18 cellular contexts compared by ENCODE assay signal in genomic region chr19:58568731-58569130, GRCh38. TPM values are rescaled to one million over a fixed set of nuclear protein-coding genes. Genes with fewer than 3 reads are reported as not detected.
DNase-seq lines count a peak whose midpoint lies in the region; ATAC-seq and TF ChIP-seq lines count a peak whose summit lies in the region.
"Had no signal": no experiment of that assay in that cellular context is flagged by ENCODE, and none has a peak within 500 bp of the region (broad histone marks: within the 10 kb centered on the region; RNA-seq: fewer than 3 reads in every experiment).

No MANE protein-coding gene starts in this region.

- peaks cover 0 to 8% of the 10 kb centered on the region in 2 donors for H3K27me3 ChIP-seq in left lung
- H3K27me3 ChIP-seq: foreskin keratinocyte, MG63, stomach had no signal

- H3K9me3 Mint-ChIP-seq in activated naive CD8-positive, alpha-beta T cell treated with anti-CD3 and anti-CD28 coated beads, Interleukin-2, amount 10 ng/mL, durations not matched to agents 7 days and 5 days = no peaks in the 10 kb centered on the region
- H3K9me3 Mint-ChIP-seq in activated naive CD8-positive, alpha-beta T cell treated with anti-CD3 and anti-CD28 coated beads for 36 hours = no peaks in the 10 kb centered on the region
- H3K9me3 Mint-ChIP-seq in nephron (no peaks in the 10 kb centered on the region), type B pancreatic cell (no peaks in the 10 kb centered on the region)

- peaks cover under 1 to 19% of the 10 kb centered on the region in 2 donors for H3K4me1 ChIP-seq in left lung
- H3K4me1 ChIP-seq: foreskin keratinocyte had no signal

- intact Hi-C loops in left lung (cut with DNase I) = no loop called here

- no peak overlapping the region for H3K4me3 Mint-ChIP-seq in activated naive CD8-positive, alpha-beta T cell treated with anti-CD3 and anti-CD28 coated beads, Interleukin-2, amount 10 ng/mL, durations not matched to agents 7 days and 5 days
- H3K4me3 Mint-ChIP-seq in activated naive CD8-positive, alpha-beta T cell treated with anti-CD3 and anti-CD28 coated beads for 36 hours = no peak overlapping the region
- H3K4me3 Mint-ChIP-seq in T-helper 17 cell = no peak overlapping the region
- H3K4me3 Mint-ChIP-seq in nephron = peak overlapping the region in 2 of 3 experiments; percentile 41 to 48
- H3K4me3 Mint-ChIP-seq in type B pancreatic cell = no peak overlapping the region

- H3K4me1 Mint-ChIP-seq in activated naive CD8-positive, alpha-beta T cell treated with anti-CD3 and anti-CD28 coated beads, Interleukin-2, amount 10 ng/mL, durations not matched to agents 7 days and 5 days = peaks cover 35% of the 10 kb centered on the region
- H3K4me1 Mint-ChIP-seq in activated naive CD8-positive, alpha-beta T cell treated with anti-CD3 and anti-CD28 coated beads for 36 hours = peaks cover 29% of the 10 kb centered on the region
- H3K4me1 Mint-ChIP-seq in T-helper 17 cell (peaks cover 23% of the 10 kb centered on the region), nephron (peaks cover 13% of the 10 kb centered on the region), type B pancreatic cell (ENCODE audit: unreplicated experiment) (peaks cover 16% of the 10 kb centered on the region)

- H3K36me3 Mint-ChIP-seq in activated naive CD8-positive, alpha-beta T cell treated with anti-CD3 and anti-CD28 coated beads, Interleukin-2, amount 10 ng/mL, durations not matched to agents 7 days and 5 days = peaks cover 11% of the 10 kb centered on the region
- peaks cover 25% of the 10 kb centered on the region for H3K36me3 Mint-ChIP-seq in activated naive CD8-positive, alpha-beta T cell treated with anti-CD3 and anti-CD28 coated beads for 36 hours
- H3K36me3 Mint-ChIP-seq in T-helper 17 cell (ENCODE audit: low read depth) (peaks cover 2% of the 10 kb centered on the region), nephron (ENCODE audit: low read depth) (peaks cover 10% of the 10 kb centered on the region), type B pancreatic cell (peaks cover 5% of the 10 kb centered on the region)

- H3K27ac Mint-ChIP-seq in activated naive CD8-positive, alpha-beta T cell treated with anti-CD3 and anti-CD28 coated beads, Interleukin-2, amount 10 ng/mL, durations not matched to agents 7 days and 5 days = peak overlapping the region; percentile 46
- H3K27ac Mint-ChIP-seq in activated naive CD8-positive, alpha-beta T cell treated with anti-CD3 and anti-CD28 coated beads for 36 hours = no peak overlapping the region
- peak overlapping the region; percentile 74 for H3K27ac Mint-ChIP-seq in T-helper 17 cell
- peak overlapping the region in 1 of 3 experiments; percentile 48 for H3K27ac Mint-ChIP-seq in nephron
- H3K27ac Mint-ChIP-seq in type B pancreatic cell = peak overlapping the region; percentile 7

- no peak overlapping the region for H3K4me3 ChIP-seq in left lung
- H3K4me3 ChIP-seq: HAP-1, MG63, psoas muscle, spleen, stomach had no signal

- no peak for ATAC-seq in activated naive CD8-positive, alpha-beta T cell treated with anti-CD3 and anti-CD28 coated beads, Interleukin-2, amount 10 ng/mL, durations not matched to agents 7 days and 5 days (ENCODE audit: low read depth)
- ATAC-seq in T-helper 17 cell (no peak), left lung (no peak)
- ATAC-seq: foreskin keratinocyte, psoas muscle had no signal

- H3K27me3 Mint-ChIP-seq in activated naive CD8-positive, alpha-beta T cell treated with anti-CD3 and anti-CD28 coated beads, Interleukin-2, amount 10 ng/mL, durations not matched to agents 7 days and 5 days = no peaks in the 10 kb centered on the region
- no peaks in the 10 kb centered on the region for H3K27me3 Mint-ChIP-seq in activated naive CD8-positive, alpha-beta T cell treated with anti-CD3 and anti-CD28 coated beads for 36 hours
- H3K27me3 Mint-ChIP-seq in T-helper 17 cell (no peaks in the 10 kb centered on the region), nephron (ENCODE audit: low read depth) (no peaks in the 10 kb centered on the region), type B pancreatic cell (no peaks in the 10 kb centered on the region)

- POLR2A ChIA-PET in activated naive CD8-positive, alpha-beta T cell treated with anti-CD3 and anti-CD28 coated beads, Interleukin-2, amount 10 ng/mL, durations not matched to agents 7 days and 5 days (lab: Charles Lee) = interaction anchor here (0.8 to 4.9 kb wide), 4 partner anchors 8 to 25 kb away, joined by 3 to 50 read pairs (median 6); partner anchors contain the start of genes CHMP2A, TRIM28 and UBE2M

- no peak for TF ChIP-seq CTCF in nephron (IDR thresholded peaks at IDR 0.05; ENCODE audit: unreplicated experiment in 3 of 3)
- no peak for TF ChIP-seq CTCF in type B pancreatic cell (conservative IDR thresholded peaks at IDR 0.05)
- TF ChIP-seq CTCF in left lung (IDR thresholded peaks at IDR 0.05) = no peak

- no peak overlapping the region for H3K27ac ChIP-seq in left lung
- no peak overlapping the region for H3K27ac ChIP-seq in substantia nigra (ENCODE audit: low read depth, low read length, poor library complexity, severe bottlenecking)
- H3K27ac ChIP-seq: foreskin keratinocyte, psoas muscle, spleen, stomach had no signal

- peaks cover 0 to 46% of the 10 kb centered on the region in 2 donors for H3K36me3 ChIP-seq in left lung
- H3K36me3 ChIP-seq: HAP-1 had no signal

- H3K9me3 ChIP-seq in T-helper 17 cell (ENCODE audit: control insufficient read depth, low read length, poor library complexity, severe bottlenecking) (no peaks in the 10 kb centered on the region), left lung (no peaks in the 10 kb centered on the region)
- H3K9me3 ChIP-seq: HAP-1, MG63, psoas muscle, spleen, stomach had no signal

- no peak for DNase-seq in activated naive CD8-positive, alpha-beta T cell treated with anti-CD3 and anti-CD28 coated beads, Interleukin-2, amount 10 ng/mL, durations not matched to agents 7 days and 5 days
- DNase-seq in activated naive CD8-positive, alpha-beta T cell treated with anti-CD3 and anti-CD28 coated beads for 36 hours = no peak
- DNase-seq in T-helper 17 cell (no peak), type B pancreatic cell (ENCODE audit: extremely low spot score, unreplicated experiment) (no peak), NCI-H510A (lab: John Stamatoyannopoulos, UW) (no peak), left lung (no peak), substantia nigra (lab: John Stamatoyannopoulos, UW) (no peak)
- DNase-seq: amniotic stem cell; foreskin keratinocyte; GDM1; MG63; NCI-H345; NK-92 treated with Interleukin-12 subunit alpha and Interleukin-12 subunit beta, amount 100 ng/mL, for 24 hours; spleen; stomach had no signal

RNA-seq across cellular contexts. Expression of gene MZF1, which starts 4.4 kb away (rescaled TPM):
- total RNA-seq in activated naive CD8-positive, alpha-beta T cell treated with anti-CD3 and anti-CD28 coated beads, Interleukin-2, amount 10 ng/mL, durations not matched to agents 7 days and 5 days = 10 to 100 TPM; 31.3 to 31.7 TPM
- total RNA-seq in activated naive CD8-positive, alpha-beta T cell treated with anti-CD3 and anti-CD28 coated beads for 36 hours = 10 to 100 TPM in 1 of 2 experiments, 1 to 10 TPM in 1; 10.0 to 10.2 TPM
- 10 to 100 TPM; 29.9 to 34.0 TPM for total RNA-seq in T-helper 17 cell
- 22.9 and 30.0 TPM in 2 replicates for total RNA-seq in type B pancreatic cell (ENCODE audit: low replicate concordance)
- total RNA-seq in left lung = 10 to 100 TPM; 29.6 to 33.7 TPM

RNA-seq across cellular contexts. Expression of gene UBE2M, which starts 10.3 kb away (rescaled TPM):
- total RNA-seq in activated naive CD8-positive, alpha-beta T cell treated with anti-CD3 and anti-CD28 coated beads, Interleukin-2, amount 10 ng/mL, durations not matched to agents 7 days and 5 days = 10 to 100 TPM; 79.5 to 81.2 TPM
- total RNA-seq in activated naive CD8-positive, alpha-beta T cell treated with anti-CD3 and anti-CD28 coated beads for 36 hours = 100 to 1,000 TPM; 154 to 162 TPM
- 10 to 100 TPM; 36.1 to 63.5 TPM for total RNA-seq in T-helper 17 cell
- total RNA-seq in type B pancreatic cell (ENCODE audit: low replicate concordance) = 78.0 and 81.9 TPM in 2 replicates
- total RNA-seq in left lung = 10 to 100 TPM; 54.9 to 83.4 TPM

RNA-seq across cellular contexts. Expression of gene CHMP2A, which starts 13.8 kb away (rescaled TPM):
- total RNA-seq in activated naive CD8-positive, alpha-beta T cell treated with anti-CD3 and anti-CD28 coated beads, Interleukin-2, amount 10 ng/mL, durations not matched to agents 7 days and 5 days = 100 to 1,000 TPM in 1 of 2 experiments, 10 to 100 TPM in 1; 99.0 to 111 TPM
- 10 to 100 TPM; 76.9 to 79.2 TPM for total RNA-seq in activated naive CD8-positive, alpha-beta T cell treated with anti-CD3 and anti-CD28 coated beads for 36 hours
- total RNA-seq in T-helper 17 cell (10 to 100 TPM; 74.8 to 88.8 TPM), type B pancreatic cell (ENCODE audit: low replicate concordance) (86.5 and 97.7 TPM in 2 replicates), left lung (100 to 1,000 TPM; 107 to 120 TPM)

RNA-seq across cellular contexts. Expression of gene TRIM28, which starts 24.9 kb away (rescaled TPM):
- total RNA-seq in activated naive CD8-positive, alpha-beta T cell treated with anti-CD3 and anti-CD28 coated beads, Interleukin-2, amount 10 ng/mL, durations not matched to agents 7 days and 5 days = 100 to 1,000 TPM; 409 to 412 TPM
- 100 to 1,000 TPM; 671 to 701 TPM for total RNA-seq in activated naive CD8-positive, alpha-beta T cell treated with anti-CD3 and anti-CD28 coated beads for 36 hours
- total RNA-seq in T-helper 17 cell (100 to 1,000 TPM; 427 to 525 TPM), type B pancreatic cell (ENCODE audit: low replicate concordance) (401 and 679 TPM in 2 replicates), left lung (100 to 1,000 TPM; 231 to 261 TPM)

RNA-seq across cellular contexts. Expression of gene ZBTB45, which starts 49.1 kb away (rescaled TPM):
- total RNA-seq in activated naive CD8-positive, alpha-beta T cell treated with anti-CD3 and anti-CD28 coated beads, Interleukin-2, amount 10 ng/mL, durations not matched to agents 7 days and 5 days = 10 to 100 TPM; 18.9 to 19.5 TPM
- 10 to 100 TPM; 11.1 to 11.8 TPM for total RNA-seq in activated naive CD8-positive, alpha-beta T cell treated with anti-CD3 and anti-CD28 coated beads for 36 hours
- 1 to 10 TPM; 7.0 to 8.2 TPM for total RNA-seq in T-helper 17 cell
- 18.6 and 20.2 TPM in 2 replicates for total RNA-seq in type B pancreatic cell (ENCODE audit: low replicate concordance)
- total RNA-seq in left lung = 10 to 100 TPM; 12.7 to 17.7 TPM

Comparison
In these comparisons a context has a peak if more than half of its experiments do, and no peak if none do; other contexts are left out.
1. H3K4me3 Mint-ChIP-seq: peak in nephron (2 of 3); none in activated naive CD8-positive, alpha-beta T cell treated with anti-CD3 and anti-CD28 coated beads, Interleukin-2, amount 10 ng/mL, durations not matched to agents 7 days and 5 days (single experiment), activated naive CD8-positive, alpha-beta T cell treated with anti-CD3 and anti-CD28 coated beads for 36 hours (single experiment), T-helper 17 cell (single experiment) and type B pancreatic cell (single experiment).